In the genomic region with DNA sequence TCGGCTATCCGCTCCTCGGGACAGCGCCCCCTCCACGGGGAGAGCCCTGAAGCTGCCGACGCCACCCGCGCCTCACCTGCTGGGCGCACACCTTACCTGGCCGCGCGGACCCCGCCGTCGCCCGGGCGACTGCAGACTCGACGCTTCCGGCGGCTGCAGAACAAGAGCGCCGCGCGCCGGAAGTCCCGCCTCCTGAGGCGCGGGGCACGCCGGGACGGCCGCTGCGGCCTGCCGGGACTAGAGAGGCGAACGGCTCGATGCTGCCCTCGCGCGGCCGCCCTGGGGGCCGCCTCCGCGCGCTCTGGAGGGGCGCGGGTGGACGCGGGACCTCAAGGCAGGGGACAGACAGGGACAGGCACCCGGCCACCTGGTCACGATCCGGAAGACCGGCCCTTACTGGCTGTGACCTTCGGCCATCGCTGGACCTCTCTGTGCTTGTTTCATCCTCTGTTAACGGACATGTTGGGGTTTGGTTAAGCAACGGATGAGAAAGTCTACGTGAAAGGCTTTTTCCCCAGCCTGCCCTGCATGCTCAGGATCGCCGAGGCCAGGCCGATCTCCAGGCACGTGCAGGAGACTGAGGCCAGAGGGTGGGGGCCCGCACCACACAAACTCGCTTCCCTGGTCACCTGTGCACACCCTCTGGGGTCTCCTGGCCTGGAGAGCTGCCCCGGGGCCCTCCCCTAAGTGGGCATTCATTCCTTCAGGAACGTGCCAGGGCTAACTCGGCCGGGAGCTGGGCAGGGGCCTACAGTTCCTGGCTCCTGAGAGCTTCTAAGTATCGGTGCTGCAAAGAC, we compare ENCODE assay signal across 8 cellular contexts. TPM values are rescaled to one million over a fixed set of nuclear protein-coding genes. Genes with fewer than 3 reads are reported as not detected.
DNase-seq lines count a peak whose midpoint lies in the region; ATAC-seq, FAIRE-seq and TF ChIP-seq lines count a peak whose summit lies in the region.

A gene with protein sequence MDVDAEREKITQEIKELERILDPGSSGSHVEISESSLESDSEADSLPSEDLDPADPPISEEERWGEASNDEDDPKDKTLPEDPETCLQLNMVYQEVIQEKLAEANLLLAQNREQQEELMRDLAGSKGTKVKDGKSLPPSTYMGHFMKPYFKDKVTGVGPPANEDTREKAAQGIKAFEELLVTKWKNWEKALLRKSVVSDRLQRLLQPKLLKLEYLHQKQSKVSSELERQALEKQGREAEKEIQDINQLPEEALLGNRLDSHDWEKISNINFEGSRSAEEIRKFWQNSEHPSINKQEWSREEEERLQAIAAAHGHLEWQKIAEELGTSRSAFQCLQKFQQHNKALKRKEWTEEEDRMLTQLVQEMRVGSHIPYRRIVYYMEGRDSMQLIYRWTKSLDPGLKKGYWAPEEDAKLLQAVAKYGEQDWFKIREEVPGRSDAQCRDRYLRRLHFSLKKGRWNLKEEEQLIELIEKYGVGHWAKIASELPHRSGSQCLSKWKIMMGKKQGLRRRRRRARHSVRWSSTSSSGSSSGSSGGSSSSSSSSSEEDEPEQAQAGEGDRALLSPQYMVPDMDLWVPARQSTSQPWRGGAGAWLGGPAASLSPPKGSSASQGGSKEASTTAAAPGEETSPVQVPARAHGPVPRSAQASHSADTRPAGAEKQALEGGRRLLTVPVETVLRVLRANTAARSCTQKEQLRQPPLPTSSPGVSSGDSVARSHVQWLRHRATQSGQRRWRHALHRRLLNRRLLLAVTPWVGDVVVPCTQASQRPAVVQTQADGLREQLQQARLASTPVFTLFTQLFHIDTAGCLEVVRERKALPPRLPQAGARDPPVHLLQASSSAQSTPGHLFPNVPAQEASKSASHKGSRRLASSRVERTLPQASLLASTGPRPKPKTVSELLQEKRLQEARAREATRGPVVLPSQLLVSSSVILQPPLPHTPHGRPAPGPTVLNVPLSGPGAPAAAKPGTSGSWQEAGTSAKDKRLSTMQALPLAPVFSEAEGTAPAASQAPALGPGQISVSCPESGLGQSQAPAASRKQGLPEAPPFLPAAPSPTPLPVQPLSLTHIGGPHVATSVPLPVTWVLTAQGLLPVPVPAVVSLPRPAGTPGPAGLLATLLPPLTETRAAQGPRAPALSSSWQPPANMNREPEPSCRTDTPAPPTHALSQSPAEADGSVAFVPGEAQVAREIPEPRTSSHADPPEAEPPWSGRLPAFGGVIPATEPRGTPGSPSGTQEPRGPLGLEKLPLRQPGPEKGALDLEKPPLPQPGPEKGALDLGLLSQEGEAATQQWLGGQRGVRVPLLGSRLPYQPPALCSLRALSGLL (N-terminal part only) (minus strand): TSS at position 133 of the 797 bp plus-strand sequence. CDS start 1,742 bp downstream, outside the sequence.

- H3K36me3 ChIP-seq in kidney (ENCODE audit: control insufficient read depth in 1 of 2, insufficient read depth in 2 of 2, low read length in 2 of 2), result peaks cover 11 to 20% of the 10 kb centered on the region in 2 donors

- H3K9me3 Mint-ChIP-seq in central memory CD8-positive, alpha-beta T cell, result no peaks in the 10 kb centered on the region

- no peaks in the 10 kb centered on the region for H3K9me3 ChIP-seq in kidney (ENCODE audit: control insufficient read depth in 1 of 2, low read length in 2 of 2)

- peak; percentile 95 for TF ChIP-seq CTCF in kidney (IDR thresholded peaks at IDR 0.05; ENCODE audit: borderline replicate concordance, extremely low read depth, insufficient read depth)

- H3K27ac ChIP-seq in kidney (ENCODE audit: low read depth in 2 of 2, low read length in 2 of 2), result peak within 1 kb of the TSS in 1 of 2 donors; percentile 43

- H3K4me1 ChIP-seq in kidney (ENCODE audit: control insufficient read depth in 1 of 2, insufficient read depth in 1 of 2, low read depth in 1 of 2, low read length in 2 of 2), result peaks cover 4 to 14% of the 10 kb centered on the region in 2 donors

- peak; percentile 55 for ATAC-seq in GM18519 (IDR thresholded peaks at IDR 0.05; ENCODE audit: low FRiP score, unreplicated experiment)
- ATAC-seq in HG03103 (IDR thresholded peaks at IDR 0.05; ENCODE audit: low read depth, unreplicated experiment), result peak; percentile 56
- peak; percentile 45 for ATAC-seq in central memory CD8-positive, alpha-beta T cell (replicated peaks; ENCODE audit: extremely low read depth, poor library complexity, severe bottlenecking)

- peak within 1 kb of the TSS; percentile 52 to 69 for H3K9ac ChIP-seq in kidney (ENCODE audit: low read length in 2 of 2)

- H3K27me3 Mint-ChIP-seq in central memory CD8-positive, alpha-beta T cell, result no peaks in the 10 kb centered on the region

- DNase-seq in A172 (ENCODE audit: low spot score), result peak; percentile 83
- peak; percentile 91 for DNase-seq in NCI-H2227 (lab: John Stamatoyannopoulos, UW; ENCODE audit: unreplicated experiment)
- DNase-seq in activated CD4-positive, CD25-positive, alpha-beta regulatory T cell (lab: John Stamatoyannopoulos, UW), result peak; percentile 78 to 84 (median 82)
- peak; percentile 70 to 77 for DNase-seq in central memory CD8-positive, alpha-beta T cell (ENCODE audit: low spot score in 2 of 2)
- DNase-seq in kidney, result peak; percentile 95
- DNase-seq in stimulated activated CD4-positive, alpha-beta T cell treated with anti-CD3 and anti-CD28 coated beads, Interleukin-12 subunit alpha, Interleukin-12 subunit beta, amount 100 ng/mL, for 48 hours (ENCODE audit: low read depth in 2 of 3, low spot score in 1 of 3), result peak; percentile 75 to 85 (median 80)

- H3K4me1 Mint-ChIP-seq in central memory CD8-positive, alpha-beta T cell, result peaks cover 32% of the 10 kb centered on the region

- intact Hi-C loops in kidney (cut with DNase I), result no loop called here

- no peak for FAIRE-seq in kidney (lab: Jason Lieb, UNC)

- H3K27ac Mint-ChIP-seq in central memory CD8-positive, alpha-beta T cell (ENCODE audit: low read depth), result peak within 1 kb of the TSS; percentile 72

- peak within 1 kb of the TSS; percentile 78 for H3K4me3 Mint-ChIP-seq in central memory CD8-positive, alpha-beta T cell

- H3K4me3 ChIP-seq in kidney (ENCODE audit: low read length in 2 of 2), result peak within 1 kb of the TSS; percentile 55 to 84

- peaks cover 20% of the 10 kb centered on the region for H3K36me3 Mint-ChIP-seq in central memory CD8-positive, alpha-beta T cell (ENCODE audit: insufficient read depth)

RNA-seq across cellular contexts. Expression of the gene that starts here (rescaled TPM):
- 16.9 and 23.8 TPM in 2 replicates for total RNA-seq in A172 (2014; rRNA removed; shearing (Covaris generic))
- total RNA-seq in kidney, result 11.0 TPM
- 3.2 TPM for polyA plus RNA-seq in kidney (ENCODE audit: insufficient read depth, low read depth, low replicate concordance)
